1 cellular context compared by ENCODE assay signal in the genomic region with DNA sequence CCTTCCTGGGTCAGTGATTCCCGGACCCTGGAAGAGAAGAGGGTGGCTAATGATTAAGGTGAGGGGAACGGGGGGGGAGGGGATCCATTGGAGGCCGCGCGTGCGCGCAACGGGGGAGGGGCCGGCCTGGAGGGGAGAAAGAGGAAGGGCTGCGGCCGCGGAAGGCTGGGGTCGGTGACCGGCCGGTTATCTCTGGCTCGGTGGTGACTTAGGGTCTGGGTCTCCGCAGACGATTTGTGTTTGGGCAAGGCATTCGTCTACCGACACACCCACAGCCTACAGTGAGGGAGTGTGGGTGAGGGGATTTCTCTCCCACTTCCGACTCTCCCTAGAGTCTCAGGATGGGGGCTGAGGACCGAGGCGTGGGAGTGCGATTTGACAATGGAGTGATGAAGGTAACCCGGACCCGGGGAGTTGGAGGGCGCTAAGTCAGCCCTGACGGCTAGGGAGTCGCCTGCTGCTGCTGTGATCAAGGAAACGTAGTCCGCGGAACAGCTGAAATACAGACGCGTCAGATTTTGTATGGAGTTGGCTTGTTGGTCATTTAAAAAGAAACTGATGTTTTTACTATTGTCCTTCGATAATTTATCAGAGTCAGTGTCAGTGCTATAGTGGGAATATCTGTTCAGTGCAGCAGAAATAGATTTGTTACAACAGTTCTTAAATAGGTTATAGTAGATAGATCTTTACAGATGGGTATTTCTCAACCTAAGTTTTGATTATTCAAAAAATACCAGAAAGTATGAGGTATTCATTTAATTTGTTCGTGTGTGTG.
TF ChIP-seq lines count a peak whose summit lies in the region.

No MANE protein-coding gene starts in this region.

TF ChIP-seq in HEK293, 187 proteins besides CTCF, POLR2A, EP300 and RAD21 (continued from another document and continues in another):
- TF ChIP-seq, protein P1, sequence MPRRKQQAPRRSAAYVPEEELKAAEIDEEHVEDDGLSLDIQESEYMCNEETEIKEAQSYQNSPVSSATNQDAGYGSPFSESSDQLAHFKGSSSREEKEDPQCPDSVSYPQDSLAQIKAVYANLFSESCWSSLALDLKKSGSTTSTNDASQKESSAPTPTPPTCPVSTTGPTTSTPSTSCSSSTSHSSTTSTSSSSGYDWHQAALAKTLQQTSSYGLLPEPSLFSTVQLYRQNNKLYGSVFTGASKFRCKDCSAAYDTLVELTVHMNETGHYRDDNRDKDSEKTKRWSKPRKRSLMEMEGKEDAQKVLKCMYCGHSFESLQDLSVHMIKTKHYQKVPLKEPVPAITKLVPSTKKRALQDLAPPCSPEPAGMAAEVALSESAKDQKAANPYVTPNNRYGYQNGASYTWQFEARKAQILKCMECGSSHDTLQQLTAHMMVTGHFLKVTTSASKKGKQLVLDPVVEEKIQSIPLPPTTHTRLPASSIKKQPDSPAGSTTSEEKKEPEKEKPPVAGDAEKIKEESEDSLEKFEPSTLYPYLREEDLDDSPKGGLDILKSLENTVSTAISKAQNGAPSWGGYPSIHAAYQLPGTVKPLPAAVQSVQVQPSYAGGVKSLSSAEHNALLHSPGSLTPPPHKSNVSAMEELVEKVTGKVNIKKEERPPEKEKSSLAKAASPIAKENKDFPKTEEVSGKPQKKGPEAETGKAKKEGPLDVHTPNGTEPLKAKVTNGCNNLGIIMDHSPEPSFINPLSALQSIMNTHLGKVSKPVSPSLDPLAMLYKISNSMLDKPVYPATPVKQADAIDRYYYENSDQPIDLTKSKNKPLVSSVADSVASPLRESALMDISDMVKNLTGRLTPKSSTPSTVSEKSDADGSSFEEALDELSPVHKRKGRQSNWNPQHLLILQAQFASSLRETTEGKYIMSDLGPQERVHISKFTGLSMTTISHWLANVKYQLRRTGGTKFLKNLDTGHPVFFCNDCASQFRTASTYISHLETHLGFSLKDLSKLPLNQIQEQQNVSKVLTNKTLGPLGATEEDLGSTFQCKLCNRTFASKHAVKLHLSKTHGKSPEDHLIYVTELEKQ (tag by site-specific recombination; IDR thresholded peaks at IDR 0.05; ENCODE audit: borderline replicate concordance), result no peak
- TF ChIP-seq, protein P2, sequence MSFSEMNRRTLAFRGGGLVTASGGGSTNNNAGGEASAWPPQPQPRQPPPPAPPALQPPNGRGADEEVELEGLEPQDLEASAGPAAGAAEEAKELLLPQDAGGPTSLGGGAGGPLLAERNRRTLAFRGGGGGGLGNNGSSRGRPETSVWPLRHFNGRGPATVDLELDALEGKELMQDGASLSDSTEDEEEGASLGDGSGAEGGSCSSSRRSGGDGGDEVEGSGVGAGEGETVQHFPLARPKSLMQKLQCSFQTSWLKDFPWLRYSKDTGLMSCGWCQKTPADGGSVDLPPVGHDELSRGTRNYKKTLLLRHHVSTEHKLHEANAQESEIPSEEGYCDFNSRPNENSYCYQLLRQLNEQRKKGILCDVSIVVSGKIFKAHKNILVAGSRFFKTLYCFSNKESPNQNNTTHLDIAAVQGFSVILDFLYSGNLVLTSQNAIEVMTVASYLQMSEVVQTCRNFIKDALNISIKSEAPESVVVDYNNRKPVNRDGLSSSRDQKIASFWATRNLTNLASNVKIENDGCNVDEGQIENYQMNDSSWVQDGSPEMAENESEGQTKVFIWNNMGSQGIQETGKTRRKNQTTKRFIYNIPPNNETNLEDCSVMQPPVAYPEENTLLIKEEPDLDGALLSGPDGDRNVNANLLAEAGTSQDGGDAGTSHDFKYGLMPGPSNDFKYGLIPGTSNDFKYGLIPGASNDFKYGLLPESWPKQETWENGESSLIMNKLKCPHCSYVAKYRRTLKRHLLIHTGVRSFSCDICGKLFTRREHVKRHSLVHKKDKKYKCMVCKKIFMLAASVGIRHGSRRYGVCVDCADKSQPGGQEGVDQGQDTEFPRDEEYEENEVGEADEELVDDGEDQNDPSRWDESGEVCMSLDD (tag by site-specific recombination; IDR thresholded peaks at IDR 0.05), result no peak
- TF ChIP-seq SCRT1 (tag by site-specific recombination; IDR thresholded peaks at IDR 0.05; ENCODE audit: borderline replicate concordance) (no peak), KLF1 (tag by site-specific recombination; IDR thresholded peaks at IDR 0.05) (no peak), ZNF121 (tag by site-specific recombination; IDR thresholded peaks at IDR 0.05) (no peak), ZNF549 (tag by site-specific recombination; IDR thresholded peaks at IDR 0.05) (no peak), ZNF416 (tag by site-specific recombination; IDR thresholded peaks at IDR 0.05) (no peak), ZNF514 (tag by site-specific recombination; IDR thresholded peaks at IDR 0.05) (no peak), ZIC2 (tag by site-specific recombination; IDR thresholded peaks at IDR 0.05) (peak; percentile 24; the same call in 1 of the 2 replicates), SP3 (tag by site-specific recombination; IDR thresholded peaks at IDR 0.05) (no peak), ZNF621 (tag by site-specific recombination; IDR thresholded peaks at IDR 0.05) (no peak), ZNF521 (tag by site-specific recombination; IDR thresholded peaks at IDR 0.05) (no peak), IKZF3 (tag by site-specific recombination; IDR thresholded peaks at IDR 0.05) (no peak), ZNF837 (tag by site-specific recombination; IDR thresholded peaks at IDR 0.05) (no peak), TRIM28 (IDR thresholded peaks at IDR 0.05; ENCODE audit: borderline replicate concordance, low read length) (no peak), ZNF624 (tag by site-specific recombination; IDR thresholded peaks at IDR 0.05) (no peak), SETDB1 (IDR thresholded peaks at IDR 0.05; ENCODE audit: insufficient read length, low read length) (no peak), ZNF223 (tag by site-specific recombination; IDR thresholded peaks at IDR 0.05) (no peak), SP7 (tag by site-specific recombination; IDR thresholded peaks at IDR 0.05) (no peak), ZNF501 (tag by site-specific recombination; IDR thresholded peaks at IDR 0.05) (0 out of 2 replicates have a peak, but pooled peaks have one; percentile 41), ZNF221 (tag by site-specific recombination; IDR thresholded peaks at IDR 0.05; ENCODE audit: borderline replicate concordance) (no peak), ZNF76 (tag by site-specific recombination; IDR thresholded peaks at IDR 0.05; ENCODE audit: borderline replicate concordance, low read depth) (no peak), ZNF2 (tag by site-specific recombination; IDR thresholded peaks at IDR 0.05) (no peak), ZNF138 (tag by site-specific recombination; IDR thresholded peaks at IDR 0.05; ENCODE audit: borderline replicate concordance) (no peak), ZSCAN16 (tag by site-specific recombination; IDR thresholded peaks at IDR 0.05) (no peak), ZNF24 (tag by site-specific recombination; IDR thresholded peaks at IDR 0.05) (no peak), GLI2 (tag by site-specific recombination; IDR thresholded peaks at IDR 0.05; ENCODE audit: borderline replicate concordance, low read depth) (no peak), ZNF423 (tag by site-specific recombination; IDR thresholded peaks at IDR 0.05) (no peak), ZNF175 (tag by site-specific recombination; IDR thresholded peaks at IDR 0.05) (no peak), EGR2 (tag by site-specific recombination; IDR thresholded peaks at IDR 0.05; ENCODE audit: low read depth) (peak; percentile 92), ZEB2 (tag by site-specific recombination; IDR thresholded peaks at IDR 0.05) (0 out of 2 replicates have a peak, but pooled peaks have one; percentile 9), ZNF548 (tag by site-specific recombination; IDR thresholded peaks at IDR 0.05) (no peak), ZNF747 (tag by site-specific recombination; IDR thresholded peaks at IDR 0.05) (no peak), SCRT2 (tag by site-specific recombination; IDR thresholded peaks at IDR 0.05) (no peak), GLIS2 (tag by site-specific recombination; IDR thresholded peaks at IDR 0.05) (peak; percentile 64), ZBTB8A (tag by site-specific recombination; IDR thresholded peaks at IDR 0.05) (peak; percentile 42; the same call in 1 of the 2 replicates), ZBTB21 (tag by site-specific recombination; IDR thresholded peaks at IDR 0.05) (no peak), HOXA7 (CRISPR knock-in tag; IDR thresholded peaks at IDR 0.05; ENCODE audit: borderline replicate concordance) (no peak), ZBTB20 (tag by site-specific recombination; IDR thresholded peaks at IDR 0.05) (no peak), ZNF302 (tag by site-specific recombination; IDR thresholded peaks at IDR 0.05; ENCODE audit: low read depth) (no peak), KLF10 (tag by site-specific recombination; IDR thresholded peaks at IDR 0.05) (no peak), ZNF777 (tag by site-specific recombination; IDR thresholded peaks at IDR 0.05; ENCODE audit: borderline replicate concordance) (no peak), ZNF610 (tag by site-specific recombination; IDR thresholded peaks at IDR 0.05; ENCODE audit: borderline replicate concordance) (no peak), ZNF629 (tag by site-specific recombination; IDR thresholded peaks at IDR 0.05) (no peak), KLF9 (tag by site-specific recombination; IDR thresholded peaks at IDR 0.05; ENCODE audit: low read depth) (peak; percentile 43; the same call in 1 of the 2 replicates)
- TF ChIP-seq, protein P3, sequence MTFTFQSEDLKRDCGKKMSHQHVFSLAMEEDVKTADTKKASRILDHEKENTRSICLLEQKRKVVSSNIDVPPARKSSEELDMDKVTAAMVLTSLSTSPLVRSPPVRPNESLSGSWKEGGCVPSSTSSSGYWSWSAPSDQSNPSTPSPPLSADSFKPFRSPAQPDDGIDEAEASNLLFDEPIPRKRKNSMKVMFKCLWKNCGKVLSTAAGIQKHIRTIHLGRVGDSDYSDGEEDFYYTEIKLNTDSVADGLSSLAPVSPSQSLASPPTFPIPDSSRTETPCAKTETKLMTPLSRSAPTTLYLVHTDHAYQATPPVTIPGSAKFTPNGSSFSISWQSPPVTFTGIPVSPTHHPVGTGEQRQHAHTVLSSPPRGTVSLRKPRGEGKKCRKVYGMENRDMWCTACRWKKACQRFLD (tag by site-specific recombination; IDR thresholded peaks at IDR 0.05), result no peak
- TF ChIP-seq, protein P4, sequence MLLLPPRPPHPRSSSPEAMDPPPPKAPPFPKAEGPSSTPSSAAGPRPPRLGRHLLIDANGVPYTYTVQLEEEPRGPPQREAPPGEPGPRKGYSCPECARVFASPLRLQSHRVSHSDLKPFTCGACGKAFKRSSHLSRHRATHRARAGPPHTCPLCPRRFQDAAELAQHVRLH (tag by site-specific recombination; IDR thresholded peaks at IDR 0.05), result no peak
- TF ChIP-seq, protein P5, sequence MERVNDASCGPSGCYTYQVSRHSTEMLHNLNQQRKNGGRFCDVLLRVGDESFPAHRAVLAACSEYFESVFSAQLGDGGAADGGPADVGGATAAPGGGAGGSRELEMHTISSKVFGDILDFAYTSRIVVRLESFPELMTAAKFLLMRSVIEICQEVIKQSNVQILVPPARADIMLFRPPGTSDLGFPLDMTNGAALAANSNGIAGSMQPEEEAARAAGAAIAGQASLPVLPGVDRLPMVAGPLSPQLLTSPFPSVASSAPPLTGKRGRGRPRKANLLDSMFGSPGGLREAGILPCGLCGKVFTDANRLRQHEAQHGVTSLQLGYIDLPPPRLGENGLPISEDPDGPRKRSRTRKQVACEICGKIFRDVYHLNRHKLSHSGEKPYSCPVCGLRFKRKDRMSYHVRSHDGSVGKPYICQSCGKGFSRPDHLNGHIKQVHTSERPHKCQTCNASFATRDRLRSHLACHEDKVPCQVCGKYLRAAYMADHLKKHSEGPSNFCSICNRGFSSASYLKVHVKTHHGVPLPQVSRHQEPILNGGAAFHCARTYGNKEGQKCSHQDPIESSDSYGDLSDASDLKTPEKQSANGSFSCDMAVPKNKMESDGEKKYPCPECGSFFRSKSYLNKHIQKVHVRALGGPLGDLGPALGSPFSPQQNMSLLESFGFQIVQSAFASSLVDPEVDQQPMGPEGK (tag by site-specific recombination; IDR thresholded peaks at IDR 0.05), result peak; percentile 32; the same call in 1 of the 2 replicates
- TF ChIP-seq, protein P6, sequence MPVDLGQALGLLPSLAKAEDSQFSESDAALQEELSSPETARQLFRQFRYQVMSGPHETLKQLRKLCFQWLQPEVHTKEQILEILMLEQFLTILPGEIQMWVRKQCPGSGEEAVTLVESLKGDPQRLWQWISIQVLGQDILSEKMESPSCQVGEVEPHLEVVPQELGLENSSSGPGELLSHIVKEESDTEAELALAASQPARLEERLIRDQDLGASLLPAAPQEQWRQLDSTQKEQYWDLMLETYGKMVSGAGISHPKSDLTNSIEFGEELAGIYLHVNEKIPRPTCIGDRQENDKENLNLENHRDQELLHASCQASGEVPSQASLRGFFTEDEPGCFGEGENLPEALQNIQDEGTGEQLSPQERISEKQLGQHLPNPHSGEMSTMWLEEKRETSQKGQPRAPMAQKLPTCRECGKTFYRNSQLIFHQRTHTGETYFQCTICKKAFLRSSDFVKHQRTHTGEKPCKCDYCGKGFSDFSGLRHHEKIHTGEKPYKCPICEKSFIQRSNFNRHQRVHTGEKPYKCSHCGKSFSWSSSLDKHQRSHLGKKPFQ (tag by site-specific recombination; IDR thresholded peaks at IDR 0.05), result no peak
- TF ChIP-seq, protein P7, sequence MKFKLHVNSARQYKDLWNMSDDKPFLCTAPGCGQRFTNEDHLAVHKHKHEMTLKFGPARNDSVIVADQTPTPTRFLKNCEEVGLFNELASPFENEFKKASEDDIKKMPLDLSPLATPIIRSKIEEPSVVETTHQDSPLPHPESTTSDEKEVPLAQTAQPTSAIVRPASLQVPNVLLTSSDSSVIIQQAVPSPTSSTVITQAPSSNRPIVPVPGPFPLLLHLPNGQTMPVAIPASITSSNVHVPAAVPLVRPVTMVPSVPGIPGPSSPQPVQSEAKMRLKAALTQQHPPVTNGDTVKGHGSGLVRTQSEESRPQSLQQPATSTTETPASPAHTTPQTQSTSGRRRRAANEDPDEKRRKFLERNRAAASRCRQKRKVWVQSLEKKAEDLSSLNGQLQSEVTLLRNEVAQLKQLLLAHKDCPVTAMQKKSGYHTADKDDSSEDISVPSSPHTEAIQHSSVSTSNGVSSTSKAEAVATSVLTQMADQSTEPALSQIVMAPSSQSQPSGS (tag by site-specific recombination; IDR thresholded peaks at IDR 0.05; ENCODE audit: low read depth), result no peak
- TF ChIP-seq, protein P8, sequence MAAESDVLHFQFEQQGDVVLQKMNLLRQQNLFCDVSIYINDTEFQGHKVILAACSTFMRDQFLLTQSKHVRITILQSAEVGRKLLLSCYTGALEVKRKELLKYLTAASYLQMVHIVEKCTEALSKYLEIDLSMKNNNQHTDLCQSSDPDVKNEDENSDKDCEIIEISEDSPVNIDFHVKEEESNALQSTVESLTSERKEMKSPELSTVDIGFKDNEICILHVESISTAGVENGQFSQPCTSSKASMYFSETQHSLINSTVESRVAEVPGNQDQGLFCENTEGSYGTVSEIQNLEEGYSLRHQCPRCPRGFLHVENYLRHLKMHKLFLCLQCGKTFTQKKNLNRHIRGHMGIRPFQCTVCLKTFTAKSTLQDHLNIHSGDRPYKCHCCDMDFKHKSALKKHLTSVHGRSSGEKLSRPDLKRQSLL (tag by site-specific recombination; IDR thresholded peaks at IDR 0.05), result no peak
